ENCODE assay signal across 10 cellular contexts in genomic region chr18:10926565-10927194, GRCh38.
A peak's percentile ranks its signal among the peaks of the same experiment; 100 is the strongest.
DNase-seq lines count a peak whose midpoint lies in the region; TF ChIP-seq lines count a peak whose summit lies in the region.
"Had no signal": no experiment of that assay in that cellular context is flagged by ENCODE, and none has a peak within 500 bp of the region (broad histone marks: within the 10 kb centered on the region; RNA-seq: fewer than 3 reads in every experiment).

No MANE protein-coding gene starts in this region.

- DNase-seq in Daoy (ENCODE audit: low read depth) (peak; percentile 79), NAMALWA (ENCODE audit: low spot score) (peak; percentile 18), fibroblast of mammary gland (ENCODE audit: low read depth) (peak; percentile 59), posterior vena cava (ENCODE audit: low spot score) (peak; percentile 73), mesenteric fat pad (ENCODE audit: low spot score) (no peak), NCI-H1436 treated with DMSO at 0.1 percent for 48 hours (lab: John Stamatoyannopoulos, UW) (no peak)
- no peak for DNase-seq in activated CD4-positive, alpha-beta T cell treated with anti-CD3 and anti-CD28 coated beads, Interleukin-2, amount 50 U/mL, for 4 hours
- no peak for DNase-seq in activated CD4-positive, CD25-positive, alpha-beta regulatory T cell (lab: John Stamatoyannopoulos, UW)
- DNase-seq: activated CD8-positive, alpha-beta T cell treated with anti-CD3 and anti-CD28 coated beads for 36 hours; effector CD4-positive, alpha-beta T cell had no signal

- no peak for TF ChIP-seq CTCF in fibroblast of mammary gland (conservative IDR thresholded peaks at IDR 0.05; ENCODE audit: control insufficient read depth, insufficient read depth, low read depth, low read length)

- H3K4me3 ChIP-seq in fibroblast of mammary gland (ENCODE audit: control insufficient read depth, low read depth, low read length): peak overlapping the region; percentile 32

- intact Hi-C loops in posterior vena cava (cut with DNase I): no loop called here

Comparison
In these comparisons a context has a peak if more than half of its experiments do, and no peak if none do; other contexts are left out.
1. DNase-seq: peak in Daoy (single experiment), NAMALWA (single experiment), fibroblast of mammary gland (single experiment) and posterior vena cava (single experiment); none in mesenteric fat pad (single experiment), NCI-H1436 treated with DMSO at 0.1 percent for 48 hours (single experiment), activated CD4-positive, alpha-beta T cell treated with anti-CD3 and anti-CD28 coated beads, Interleukin-2, amount 50 U/mL, for 4 hours (0 of 2) and activated CD4-positive, CD25-positive, alpha-beta regulatory T cell (0 of 4).